In the genomic region with DNA sequence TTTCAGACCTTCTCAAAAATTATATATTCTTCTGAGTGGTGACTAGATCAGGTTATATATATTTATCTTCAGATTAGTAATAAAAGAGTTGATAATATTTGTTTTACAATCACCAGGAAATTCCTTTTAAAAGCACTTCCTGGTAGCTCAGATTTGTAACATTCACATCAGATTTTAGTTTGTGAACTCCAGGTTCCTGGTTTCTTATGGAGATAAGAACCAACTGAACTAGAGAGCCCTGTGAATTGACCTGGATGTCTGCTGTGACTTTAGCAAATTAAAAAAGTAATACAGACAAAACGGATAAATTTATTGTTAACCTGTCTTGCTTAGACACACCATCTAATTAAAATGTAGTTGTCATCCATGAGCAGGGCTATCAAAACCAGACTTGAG, we compare ENCODE assay signal across 21 cellular contexts.
"Had no signal": no experiment of that assay in that cellular context is flagged by ENCODE, and none has a peak within 500 bp of the region (broad histone marks: within the 10 kb centered on the region; RNA-seq: fewer than 3 reads in every experiment).

No MANE protein-coding gene starts in this region.

- H3K4me1 ChIP-seq: esophagus muscularis mucosa, gastroesophageal sphincter, left ventricle myocardium inferior, lower lobe of right lung, neural progenitor cell had no signal

- H3K27ac ChIP-seq: epithelial cell of prostate, esophagus muscularis mucosa, gastroesophageal sphincter, left ventricle myocardium inferior, lower lobe of right lung, neural progenitor cell, ovary had no signal

- H3K27me3 ChIP-seq: esophagus muscularis mucosa, gastroesophageal sphincter, neural progenitor cell, ovary had no signal

- H3K9me3 ChIP-seq: ovary had no signal

- H3K36me3 ChIP-seq: esophagus muscularis mucosa, gastroesophageal sphincter, left ventricle myocardium inferior, lower lobe of right lung, neural progenitor cell, ovary had no signal

- FAIRE-seq: endometrium, kidney had no signal

- ATAC-seq: gastroesophageal sphincter; left cardiac atrium; lower lobe of right lung; natural killer cell treated with Interleukin-12 subunit alpha and Interleukin-12 subunit beta and Interleukin-15 and Interleukin-18, amount 100 ng/mL, for 72 hours; right cardiac atrium had no signal

- H3K4me3 ChIP-seq: esophagus muscularis mucosa, gastroesophageal sphincter, left ventricle myocardium inferior, lower lobe of right lung, neural progenitor cell, ovary, smooth muscle cell had no signal

- DNase-seq: effector memory CD4-positive, alpha-beta T cell; glutamatergic neuron; immature natural killer cell; kidney; left cardiac atrium; left ventricle myocardium inferior; lower lobe of right lung; midbrain; nucleus accumbens; ovary; right cardiac atrium; stimulated activated CD4-positive, alpha-beta T cell treated with anti-CD3 and anti-CD28 coated beads, Interleukin-2, amount 100 ng/mL, for 48 hours; stimulated activated naive CD4-positive, alpha-beta T cell treated with Interleukin-2 at 50 U/mL for 16 hours; trophoblast cell had no signal
